In the genomic region with DNA sequence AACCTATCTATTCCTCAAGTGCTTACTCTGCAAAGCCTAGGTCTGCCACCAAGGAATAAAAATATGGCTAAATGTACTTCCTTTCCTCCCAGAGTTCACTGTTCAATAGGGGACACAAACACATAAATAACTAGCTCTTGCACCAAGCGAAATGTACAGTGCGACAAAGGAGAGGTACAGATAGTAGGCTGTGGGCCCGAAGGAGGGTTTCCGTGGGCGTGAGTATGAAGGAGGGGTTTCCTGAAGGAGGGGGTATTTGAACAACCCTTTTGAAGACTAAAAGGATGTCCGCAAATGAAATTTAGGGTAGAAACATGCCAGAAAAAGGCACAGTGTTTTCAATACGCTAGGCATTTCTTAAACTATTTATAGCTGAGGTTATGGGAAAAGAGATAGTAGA, we compare ENCODE assay signal across 14 cellular contexts.
DNase-seq lines count a peak whose midpoint lies in the region; ATAC-seq lines count a peak whose summit lies in the region.
"Had no signal": no experiment of that assay in that cellular context is flagged by ENCODE, and none has a peak within 500 bp of the region (broad histone marks: within the 10 kb centered on the region; RNA-seq: fewer than 3 reads in every experiment).

No MANE protein-coding gene starts in this region.

- peaks cover 49% of the 10 kb centered on the region for H3K4me1 Mint-ChIP-seq in activated T-cell treated with anti-CD3 and anti-CD28 coated beads, Interleukin-2, amount 50 U/mL, for 4 hours (ENCODE audit: low read depth)
- H3K4me1 Mint-ChIP-seq in IgD-negative memory B cell = peaks cover 42 to 46% (median 43%) of the 10 kb centered on the region in 3 donors
- H3K4me1 Mint-ChIP-seq in effector memory CD8-positive, alpha-beta T cell (ENCODE audit: low read depth in 2 of 2) = peaks cover 32 to 50% of the 10 kb centered on the region in 2 donors

- no peak for DNase-seq in activated T-cell treated with anti-CD3 and anti-CD28 coated beads, Interleukin-2, amount 50 U/mL, for 4 hours
- DNase-seq in activated T-cell treated with anti-CD3 and anti-CD28 coated beads, Interleukin-2, amount 50 U/mL, for 48 hours = no peak
- peak in 1 of 3 experiments; percentile 7 for DNase-seq in effector memory CD8-positive, alpha-beta T cell
- peak; percentile 19 to 34 for DNase-seq in stimulated activated CD8-positive, alpha-beta memory T cell treated with anti-CD3 and anti-CD28 coated beads, Interleukin-7, amount 100 ng/mL, for 4 hours (ENCODE audit: low read depth in 2 of 2)
- DNase-seq in left colon (no peak), NCI-H1092 treated with DMSO at 0.1 percent for 48 hours (lab: John Stamatoyannopoulos, UW) (no peak)
- no peak for DNase-seq in effector CD4-positive, alpha-beta T cell
- DNase-seq: caudate nucleus, COR-L47, NCI-H1048, NCI-H82, SW 1271 had no signal

- H3K27ac Mint-ChIP-seq in IgD-negative memory B cell = peak overlapping the region in 1 of 3 donors; percentile 21
- H3K27ac Mint-ChIP-seq in effector memory CD8-positive, alpha-beta T cell = peak overlapping the region; percentile 72 to 94

- intact Hi-C loops in left colon (cut with DNase I, micrococcal nuclease) = no loop called here

- H3K36me3 Mint-ChIP-seq in activated T-cell treated with anti-CD3 and anti-CD28 coated beads, Interleukin-2, amount 50 U/mL, for 4 hours (ENCODE audit: insufficient read depth) = peaks cover 1% of the 10 kb centered on the region
- H3K36me3 Mint-ChIP-seq in IgD-negative memory B cell = peaks cover 2% of the 10 kb centered on the region
- H3K36me3 Mint-ChIP-seq in effector memory CD8-positive, alpha-beta T cell (ENCODE audit: insufficient read depth) = peaks cover 2% of the 10 kb centered on the region

- no peak for ATAC-seq in activated T-cell treated with anti-CD3 and anti-CD28 coated beads, Interleukin-2, amount 50 U/mL, for 4 hours
- peak; percentile 34 for ATAC-seq in effector memory CD8-positive, alpha-beta T cell (replicated peaks)
- no peak for ATAC-seq in left colon

- peak overlapping the region; percentile 23 for H3K4me3 Mint-ChIP-seq in activated T-cell treated with anti-CD3 and anti-CD28 coated beads, Interleukin-2, amount 50 U/mL, for 4 hours
- peak overlapping the region in 3 of 4 donors; percentile 17 to 76 (median 26) for H3K4me3 Mint-ChIP-seq in IgD-negative memory B cell
- H3K4me3 Mint-ChIP-seq in effector memory CD8-positive, alpha-beta T cell = peak overlapping the region; percentile 26 to 54
- H3K4me3 Mint-ChIP-seq: type B pancreatic cell had no signal

- no peaks in the 10 kb centered on the region for H3K27me3 Mint-ChIP-seq in activated T-cell treated with anti-CD3 and anti-CD28 coated beads, Interleukin-2, amount 50 U/mL, for 4 hours (ENCODE audit: low read depth)
- H3K27me3 Mint-ChIP-seq in IgD-negative memory B cell = no peaks in the 10 kb centered on the region
- no peaks in the 10 kb centered on the region for H3K27me3 Mint-ChIP-seq in effector memory CD8-positive, alpha-beta T cell
- H3K27me3 Mint-ChIP-seq: type B pancreatic cell had no signal

- no peaks in the 10 kb centered on the region for H3K9me3 Mint-ChIP-seq in activated T-cell treated with anti-CD3 and anti-CD28 coated beads, Interleukin-2, amount 50 U/mL, for 4 hours
- H3K9me3 Mint-ChIP-seq in IgD-negative memory B cell = no peaks in the 10 kb centered on the region
- no peaks in the 10 kb centered on the region for H3K9me3 Mint-ChIP-seq in effector memory CD8-positive, alpha-beta T cell

Comparison
In these comparisons a context has a peak if more than half of its experiments do, and no peak if none do; other contexts are left out.
1. DNase-seq: peak in stimulated activated CD8-positive, alpha-beta memory T cell treated with anti-CD3 and anti-CD28 coated beads, Interleukin-7, amount 100 ng/mL, for 4 hours (2 of 2); none in activated T-cell treated with anti-CD3 and anti-CD28 coated beads, Interleukin-2, amount 50 U/mL, for 4 hours (single experiment), activated T-cell treated with anti-CD3 and anti-CD28 coated beads, Interleukin-2, amount 50 U/mL, for 48 hours (0 of 2), left colon (0 of 2), effector CD4-positive, alpha-beta T cell (single experiment) and NCI-H1092 treated with DMSO at 0.1 percent for 48 hours (single experiment).
2. Peak in every context shown above with its lines, with median percentiles within 50 percentile points of each other: H3K4me3 Mint-ChIP-seq.